18 cellular contexts compared by ENCODE assay signal in genomic region chr2:219496247-219496646, GRCh38. TPM values are rescaled to one million over a fixed set of nuclear protein-coding genes. Genes with fewer than 3 reads are reported as not detected.
A peak's percentile ranks its signal among the peaks of the same experiment; 100 is the strongest.
DNase-seq lines count a peak whose midpoint lies in the region; ATAC-seq and TF ChIP-seq lines count a peak whose summit lies in the region.
"Had no signal": no experiment of that assay in that cellular context is flagged by ENCODE, and none has a peak within 500 bp of the region (broad histone marks: within the 10 kb centered on the region; RNA-seq: fewer than 3 reads in every experiment).

No MANE protein-coding gene starts in this region.

- H3K27me3 Mint-ChIP-seq in naive thymus-derived CD8-positive, alpha-beta T cell: peaks cover 15 to 70% (median 39%) of the 10 kb centered on the region in 5 donors

- no peak overlapping the region for H3K27ac Mint-ChIP-seq in naive thymus-derived CD8-positive, alpha-beta T cell

- H3K9me3 ChIP-seq in right cardiac atrium (ENCODE audit: control insufficient read depth, low read length) (no peaks in the 10 kb centered on the region), ascending aorta (no peaks in the 10 kb centered on the region), colonic mucosa (no peaks in the 10 kb centered on the region)
- H3K9me3 ChIP-seq: ovary had no signal

- no peak for TF ChIP-seq CTCF in ascending aorta (IDR thresholded peaks at IDR 0.05)
- TF ChIP-seq CTCF in colonic mucosa (IDR thresholded peaks at IDR 0.05): no peak

- H3K4me3 Mint-ChIP-seq in naive thymus-derived CD8-positive, alpha-beta T cell: peak overlapping the region in 8 of 10 donors; percentile 28 to 97 (median 72)

- no peak for ATAC-seq in right cardiac atrium
- ATAC-seq in naive thymus-derived CD8-positive, alpha-beta T cell: no peak
- ATAC-seq in HG02884 (IDR thresholded peaks at IDR 0.05; ENCODE audit: unreplicated experiment): no peak
- ATAC-seq: PC-3 had no signal

- POLR2A ChIA-PET in naive thymus-derived CD8-positive, alpha-beta T cell (lab: Charles Lee): interaction anchor here (0.8 to 1.3 kb wide), 2 partner anchors 11 to 15 kb away, joined by 3 read pairs; no protein-coding TSS in a partner anchor

- peaks cover 0 to 2% (median under 1%) of the 10 kb centered on the region in 3 donors for H3K36me3 Mint-ChIP-seq in naive thymus-derived CD8-positive, alpha-beta T cell

- intact Hi-C loops in right cardiac atrium (cut with DNase I): no loop called here
- intact Hi-C loops in cardiac septum (cut with DNase I): no loop called here
- intact Hi-C loops in ascending aorta (cut with DNase I): no loop called here
- intact Hi-C loops in colonic mucosa (cut with DNase I): loop anchor here (5.0 kb wide), 1 partner anchor 36 kb away; no protein-coding TSS in a partner anchor

- no peak overlapping the region for H3K27ac ChIP-seq in right cardiac atrium (ENCODE audit: low read length)
- H3K27ac ChIP-seq in ascending aorta: peak overlapping the region; percentile 91 to 99
- no peak overlapping the region for H3K27ac ChIP-seq in colonic mucosa
- H3K27ac ChIP-seq: epithelial cell of prostate had no signal

- peak overlapping the region in 1 of 2 donors; percentile 29 for H3K9ac ChIP-seq in colonic mucosa (ENCODE audit: low read depth in 2 of 2, low read length in 2 of 2)

- H3K27me3 ChIP-seq in right cardiac atrium (ENCODE audit: control insufficient read depth, insufficient read depth) (no peaks in the 10 kb centered on the region), ascending aorta (no peaks in the 10 kb centered on the region), colonic mucosa (peaks cover 27% of the 10 kb centered on the region)
- H3K27me3 ChIP-seq: ovary had no signal

- peaks cover 23 to 42% (median 32%) of the 10 kb centered on the region in 4 donors for H3K4me1 Mint-ChIP-seq in naive thymus-derived CD8-positive, alpha-beta T cell

- H3K4me3 ChIP-seq in right cardiac atrium (ENCODE audit: low read length) (no peak overlapping the region), ascending aorta (peak overlapping the region in 1 of 2 donors; percentile 85), colonic mucosa (no peak overlapping the region)
- H3K4me3 ChIP-seq: lung had no signal

- peaks cover 13 to 16% of the 10 kb centered on the region in 2 donors for H3K36me3 ChIP-seq in ascending aorta
- no peaks in the 10 kb centered on the region for H3K36me3 ChIP-seq in colonic mucosa
- H3K36me3 ChIP-seq: ovary had no signal

- H3K4me1 ChIP-seq in right cardiac atrium (ENCODE audit: control insufficient read depth, insufficient read depth, low read length) (no peaks in the 10 kb centered on the region), ascending aorta (peaks cover 13 to 26% of the 10 kb centered on the region in 2 donors), colonic mucosa (no peaks in the 10 kb centered on the region)

- H3K9me3 Mint-ChIP-seq in naive thymus-derived CD8-positive, alpha-beta T cell: no peaks in the 10 kb centered on the region

- DNase-seq in right cardiac atrium: peak in 2 of 3 donors; percentile 59 to 61
- DNase-seq in cardiac septum (ENCODE audit: low spot score): no peak
- DNase-seq in ascending aorta (ENCODE audit: low spot score in 2 of 2): no peak
- no peak for DNase-seq in naive thymus-derived CD8-positive, alpha-beta T cell
- no peak for DNase-seq in colonic mucosa
- no peak for DNase-seq in NCI-H1105 (lab: John Stamatoyannopoulos, UW)
- DNase-seq in activated CD4-positive, CD25-positive, alpha-beta regulatory T cell treated with anti-CD3 and anti-CD28 coated beads, Interleukin-2, amount 50 U/mL, for 72 hours: no peak
- DNase-seq: activated CD4-positive, alpha-beta T cell treated with anti-CD3 and anti-CD28 coated beads, Interleukin-2, amount 50 U/mL, for 1 hour; activated gamma-delta T cell treated with Interleukin-2 at 50 U/mL for 16 hours; GOT3; hippocampal formation; MM.1S; NCI-H2227 treated with DMSO at 0.1 percent for 48 hours; PC-3 had no signal

- WGBS in right cardiac atrium: 65% methylated on average over 10 of the region's 10 CpGs

RNA-seq across cellular contexts. Expression of gene GMPPA, which starts 2.4 kb away (rescaled TPM):
- total RNA-seq in right cardiac atrium (10 to 100 TPM; 22.9 to 27.5 (median 25.4) TPM), cardiac septum (22.6 TPM), ascending aorta (11.4 TPM), colonic mucosa (10 to 100 TPM; 49.7 to 86.1 TPM)
- 21.6 TPM for polyA plus RNA-seq in right cardiac atrium
- 10 to 100 TPM; 22.5 to 26.9 TPM for total RNA-seq in naive thymus-derived CD8-positive, alpha-beta T cell
- 10 to 100 TPM; 12.1 to 22.0 (median 17.0) TPM for polyA plus RNA-seq in naive thymus-derived CD8-positive, alpha-beta T cell

RNA-seq across cellular contexts. Expression of gene ASIC4, which starts 18.0 kb away (rescaled TPM):
- total RNA-seq in right cardiac atrium (1 to 10 TPM in 3 of 4 donors, under 1 TPM in 1; 0.28 to 1.8 (median 1.6) TPM), cardiac septum (0.32 TPM), ascending aorta (not detected), colonic mucosa (under 1 TPM in 1 of 2 donors, not detected in 1; 0.12 TPM)
- 0.57 TPM for polyA plus RNA-seq in right cardiac atrium
- total RNA-seq in naive thymus-derived CD8-positive, alpha-beta T cell: under 1 TPM; 0.21 to 0.30 TPM
- not detected for polyA plus RNA-seq in naive thymus-derived CD8-positive, alpha-beta T cell

RNA-seq across cellular contexts. Expression of gene CHPF, which starts 47.4 kb away (rescaled TPM):
- total RNA-seq in right cardiac atrium: 100 to 1,000 TPM in 2 of 4 donors, 10 to 100 TPM in 2; 92.6 to 145 (median 101) TPM
- 115 TPM for polyA plus RNA-seq in right cardiac atrium
- total RNA-seq in cardiac septum: 120 TPM
- total RNA-seq in ascending aorta: 249 TPM
- 1 to 10 TPM; 3.7 to 3.8 TPM for total RNA-seq in naive thymus-derived CD8-positive, alpha-beta T cell
- 1 to 10 TPM; 3.8 to 4.2 (median 4.2) TPM for polyA plus RNA-seq in naive thymus-derived CD8-positive, alpha-beta T cell
- total RNA-seq in colonic mucosa: 10 to 100 TPM; 43.1 to 43.5 TPM

RNA-seq across cellular contexts. Expression of gene TMEM198, which starts 47.6 kb away (rescaled TPM):
- 1 to 10 TPM; 1.8 to 3.4 (median 3.1) TPM for total RNA-seq in right cardiac atrium
- polyA plus RNA-seq in right cardiac atrium: 3.4 TPM
- total RNA-seq in cardiac septum: 1.8 TPM
- total RNA-seq in ascending aorta: 6.0 TPM
- total RNA-seq in naive thymus-derived CD8-positive, alpha-beta T cell: under 1 TPM; 0.36 to 0.49 TPM
- polyA plus RNA-seq in naive thymus-derived CD8-positive, alpha-beta T cell: under 1 TPM in 1 of 3 donors, not detected in 2; 0.21 TPM
- 1 to 10 TPM; 1.7 to 2.9 TPM for total RNA-seq in colonic mucosa

Comparison
In these comparisons a context has a peak if more than half of its experiments do, and no peak if none do; other contexts are left out.
1. DNase-seq: peak in right cardiac atrium (2 of 3); none in cardiac septum (single experiment), ascending aorta (0 of 2), naive thymus-derived CD8-positive, alpha-beta T cell (0 of 10), colonic mucosa (single experiment), NCI-H1105 (single experiment) and activated CD4-positive, CD25-positive, alpha-beta regulatory T cell treated with anti-CD3 and anti-CD28 coated beads, Interleukin-2, amount 50 U/mL, for 72 hours (single experiment).
2. H3K27ac ChIP-seq: peak in ascending aorta (2 of 2); none in right cardiac atrium (single experiment) and colonic mucosa (single experiment).
3. RNA of gene CHPF, which starts 47.4 kb away (total RNA-seq): 249 TPM in ascending aorta (single experiment), 120 TPM in cardiac septum (single experiment), 92.6 to 145 TPM in right cardiac atrium and 43.1 to 43.5 TPM in colonic mucosa; 3.7 to 3.8 TPM in naive thymus-derived CD8-positive, alpha-beta T cell; every median in the first group is over 4 times any median in the second.